Comparison of ENCODE assay signal across 17 cellular contexts in genomic region chr1:151294748-151295462, GRCh38. TPM values are rescaled to one million over a fixed set of nuclear protein-coding genes. Genes with fewer than 3 reads are reported as not detected.
DNase-seq lines count a peak whose midpoint lies in the region; ATAC-seq and TF ChIP-seq lines count a peak whose summit lies in the region.
"Had no signal": no experiment of that assay in that cellular context is flagged by ENCODE, and none has a peak within 500 bp of the region (broad histone marks: within the 10 kb centered on the region; RNA-seq: fewer than 3 reads in every experiment).

No MANE protein-coding gene starts in this region.

- peak overlapping the region; percentile 37 for H3K27ac Mint-ChIP-seq in activated naive CD4-positive, alpha-beta T cell treated with anti-CD3 and anti-CD28 coated beads, Interleukin-2, amount 10 ng/mL, durations not matched to agents 7 days and 5 days
- H3K27ac Mint-ChIP-seq in brain = peak overlapping the region; percentile 30 to 96 (median 91)

- no peak overlapping the region for H3K27ac ChIP-seq in lower lobe of right lung
- H3K27ac ChIP-seq: breast epithelium, GM23248 had no signal

- no peaks in the 10 kb centered on the region for H3K27me3 ChIP-seq in lower lobe of right lung (ENCODE audit: low read depth)
- H3K27me3 ChIP-seq: breast epithelium, left lung had no signal

- H3K4me3 ChIP-seq in lower lobe of right lung = no peak overlapping the region
- H3K4me3 ChIP-seq: breast epithelium, GM23248, left lung had no signal

- H3K36me3 Mint-ChIP-seq in activated naive CD4-positive, alpha-beta T cell treated with anti-CD3 and anti-CD28 coated beads, Interleukin-2, amount 10 ng/mL, durations not matched to agents 7 days and 5 days = peaks cover 53% of the 10 kb centered on the region
- peaks cover 66% of the 10 kb centered on the region for H3K36me3 Mint-ChIP-seq in brain

- ATAC-seq in lower lobe of right lung (no peak), HG02642 (IDR thresholded peaks at IDR 0.05; ENCODE audit: poor library complexity, unreplicated experiment) (no peak), left lobe of liver (no peak)
- ATAC-seq: left lung; naive thymus-derived CD4-positive, alpha-beta T cell had no signal

- no peaks in the 10 kb centered on the region for H3K4me1 Mint-ChIP-seq in activated naive CD4-positive, alpha-beta T cell treated with anti-CD3 and anti-CD28 coated beads, Interleukin-2, amount 10 ng/mL, durations not matched to agents 7 days and 5 days
- H3K4me1 Mint-ChIP-seq in brain = peaks cover 17% of the 10 kb centered on the region

- CTCF ChIA-PET in activated naive CD4-positive, alpha-beta T cell treated with anti-CD3 and anti-CD28 coated beads, Interleukin-2, amount 10 ng/mL, durations not matched to agents 7 days and 5 days (lab: Charles Lee) = interaction anchor here (0.6 to 1.7 kb wide), 7 partner anchors 9 to 315 kb away, joined by 3 to 9 read pairs (median 3); no protein-coding TSS in a partner anchor

- no peaks in the 10 kb centered on the region for H3K4me1 ChIP-seq in lower lobe of right lung
- H3K4me1 ChIP-seq: breast epithelium, left lung had no signal

- no peaks in the 10 kb centered on the region for H3K9me3 Mint-ChIP-seq in activated naive CD4-positive, alpha-beta T cell treated with anti-CD3 and anti-CD28 coated beads, Interleukin-2, amount 10 ng/mL, durations not matched to agents 7 days and 5 days
- H3K9me3 Mint-ChIP-seq in brain = no peaks in the 10 kb centered on the region
- H3K9me3 Mint-ChIP-seq: activated T-helper 1 cell treated with anti-CD3 and anti-CD28 coated beads, Interleukin-12 subunit alpha, Interleukin-12 subunit beta, Interleukin-2, Interleukin-4 antibody, amounts not matched to agents 30 ng/mL and 10 ng/mL and 1 ng/mL, durations not matched to agents 14 hours and 24 hours and 36 hours; naive thymus-derived CD4-positive, alpha-beta T cell had no signal

- H3K27me3 Mint-ChIP-seq in activated naive CD4-positive, alpha-beta T cell treated with anti-CD3 and anti-CD28 coated beads, Interleukin-2, amount 10 ng/mL, durations not matched to agents 7 days and 5 days = no peaks in the 10 kb centered on the region
- H3K27me3 Mint-ChIP-seq in brain = peaks cover 8% of the 10 kb centered on the region
- H3K27me3 Mint-ChIP-seq: naive thymus-derived CD4-positive, alpha-beta T cell had no signal

- DNase-seq in activated naive CD4-positive, alpha-beta T cell treated with anti-CD3 and anti-CD28 coated beads, Interleukin-2, amount 10 ng/mL, durations not matched to agents 7 days and 5 days = no peak
- no peak for DNase-seq in activated naive CD4-positive, alpha-beta T cell (lab: John Stamatoyannopoulos, UW)
- DNase-seq in lower lobe of right lung (peak; percentile 3), superior temporal gyrus (ENCODE audit: extremely low spot score) (peak; percentile 86), left lobe of liver (ENCODE audit: low spot score) (no peak), cerebellar cortex (ENCODE audit: low spot score) (no peak)
- DNase-seq: activated CD4-positive, alpha-beta T cell treated with anti-CD3 and anti-CD28 coated beads for 4 hours; GM23248; left lung; naive thymus-derived CD4-positive, alpha-beta T cell; NCI-H2029 treated with DMSO at 0.1 percent for 48 hours; RPMI8226; T-helper 2 cell had no signal

- no peak overlapping the region for H3K4me3 Mint-ChIP-seq in activated naive CD4-positive, alpha-beta T cell treated with anti-CD3 and anti-CD28 coated beads, Interleukin-2, amount 10 ng/mL, durations not matched to agents 7 days and 5 days
- no peak overlapping the region for H3K4me3 Mint-ChIP-seq in brain
- H3K4me3 Mint-ChIP-seq: activated T-helper 1 cell treated with anti-CD3 and anti-CD28 coated beads, Interleukin-12 subunit alpha, Interleukin-12 subunit beta, Interleukin-2, Interleukin-4 antibody, amounts not matched to agents 30 ng/mL and 10 ng/mL and 1 ng/mL, durations not matched to agents 14 hours and 24 hours and 36 hours; naive thymus-derived CD4-positive, alpha-beta T cell had no signal

- intact Hi-C loops in lower lobe of right lung (cut with DNase I) = no loop called here

- peaks cover 100% of the 10 kb centered on the region for H3K36me3 ChIP-seq in lower lobe of right lung

- H3K9me3 ChIP-seq in lower lobe of right lung = no peaks in the 10 kb centered on the region
- H3K9me3 ChIP-seq: breast epithelium, left lung had no signal

- TF ChIP-seq CTCF in brain (conservative IDR thresholded peaks at IDR 0.05) = no peak
- no peak for TF ChIP-seq CTCF in lower lobe of right lung (IDR thresholded peaks at IDR 0.05)

RNA-seq across cellular contexts. Expression of gene ZNF687, which starts 12.8 kb away (rescaled TPM):
- polyA plus RNA-seq in brain (ENCODE audit: insufficient read depth, low read depth, low replicate concordance) = 28.5 TPM
- total RNA-seq in lower lobe of right lung (23.7 TPM), left lobe of liver (13.6 TPM)

RNA-seq across cellular contexts. Expression of gene PI4KB, which starts 32.3 kb away (rescaled TPM):
- polyA plus RNA-seq in brain (ENCODE audit: insufficient read depth, low read depth, low replicate concordance) = 63.9 TPM
- total RNA-seq in lower lobe of right lung (66.0 TPM), left lobe of liver (21.2 TPM)

RNA-seq across cellular contexts. Expression of gene PSMD4, which starts 40.4 kb away (rescaled TPM):
- 266 TPM for polyA plus RNA-seq in brain (ENCODE audit: insufficient read depth, low read depth, low replicate concordance)
- total RNA-seq in lower lobe of right lung (106 TPM), left lobe of liver (80.6 TPM)

RNA-seq across cellular contexts. Expression of gene RFX5, which starts 52.1 kb away (rescaled TPM):
- polyA plus RNA-seq in brain (ENCODE audit: insufficient read depth, low read depth, low replicate concordance) = 33.7 TPM
- total RNA-seq in lower lobe of right lung (57.6 TPM), left lobe of liver (12.2 TPM)

Comparison
In these comparisons a context has a peak if more than half of its experiments do, and no peak if none do; other contexts are left out.
1. DNase-seq: peak in lower lobe of right lung (single experiment) and superior temporal gyrus (single experiment); none in activated naive CD4-positive, alpha-beta T cell treated with anti-CD3 and anti-CD28 coated beads, Interleukin-2, amount 10 ng/mL, durations not matched to agents 7 days and 5 days (single experiment), activated naive CD4-positive, alpha-beta T cell (0 of 4), left lobe of liver (single experiment) and cerebellar cortex (single experiment).